In genomic region chr2:121282800-121283382, GRCh38 we compare ENCODE assay signal across 20 cellular contexts. TPM values are rescaled to one million over a fixed set of nuclear protein-coding genes. Genes with fewer than 3 reads are reported as not detected.
DNase-seq lines count a peak whose midpoint lies in the region; ATAC-seq, FAIRE-seq and TF ChIP-seq lines count a peak whose summit lies in the region.
"Had no signal": no experiment of that assay in that cellular context is flagged by ENCODE, and none has a peak within 500 bp of the region (broad histone marks: within the 10 kb centered on the region; RNA-seq: fewer than 3 reads in every experiment).

No MANE protein-coding gene starts in this region.

- H4K8ac ChIP-seq in mesenchymal stem cell (ENCODE audit: low read length): no peak overlapping the region

- H3K9ac ChIP-seq in mesenchymal stem cell (ENCODE audit: low read length): no peak overlapping the region

- no peak overlapping the region for H2AK5ac ChIP-seq in mesenchymal stem cell (ENCODE audit: low read length, severe bottlenecking)

- no peak overlapping the region for H3K4ac ChIP-seq in mesenchymal stem cell (ENCODE audit: low read depth in 1 of 2, low read length in 2 of 2)

- no peaks in the 10 kb centered on the region for H3K36me3 ChIP-seq in body of pancreas (replicated peaks in 1 of 2; ENCODE audit: insufficient read depth in 1 of 2, low read depth in 2 of 2)
- no peaks in the 10 kb centered on the region for H3K36me3 ChIP-seq in small intestine (ENCODE audit: control insufficient read depth in 2 of 2, insufficient read depth in 2 of 2, low read length in 2 of 2)
- no peaks in the 10 kb centered on the region for H3K36me3 ChIP-seq in mesenchymal stem cell (ENCODE audit: control insufficient read depth in 1 of 2, insufficient read depth in 2 of 2, low read depth in 1 of 2, low read length in 2 of 2)
- H3K36me3 ChIP-seq: BE2C, Peyer's patch had no signal

- TF ChIP-seq POLR2A in body of pancreas (IDR thresholded peaks at IDR 0.05): peak in 1 of 3 donors; percentile 7

- peaks cover 5 to 24% (median 14%) of the 10 kb centered on the region in 3 donors for H3K4me1 Mint-ChIP-seq in IgD-negative memory B cell

- H3K4me3 Mint-ChIP-seq in IgD-negative memory B cell: peak overlapping the region in 3 of 4 donors; percentile 3 to 26 (median 21)

- peaks cover 46% of the 10 kb centered on the region for H3K4me1 ChIP-seq in body of pancreas
- no peaks in the 10 kb centered on the region for H3K4me1 ChIP-seq in small intestine (ENCODE audit: control insufficient read depth in 2 of 2, insufficient read depth in 1 of 2, low read depth in 1 of 2, low read length in 1 of 2)
- peaks cover 12% of the 10 kb centered on the region for H3K4me1 ChIP-seq in mesenchymal stem cell (ENCODE audit: control insufficient read depth, insufficient read depth, low read depth, low read length)
- H3K4me1 ChIP-seq: BE2C had no signal

- no peak overlapping the region for H2BK12ac ChIP-seq in mesenchymal stem cell (ENCODE audit: low read length in 2 of 2)

- TF ChIP-seq CTCF in body of pancreas (IDR thresholded peaks at IDR 0.05): no peak

- DNase-seq in body of pancreas: peak; percentile 28 to 64 (median 58)
- peak; percentile 70 to 78 for DNase-seq in left colon
- DNase-seq in small intestine: peak; percentile 36
- DNase-seq in HCEC 1CT: no peak
- no peak for DNase-seq in mesenchymal stem cell
- no peak for DNase-seq in NCI-H82 treated with DMSO at 0.1 percent for 48 hours (lab: John Stamatoyannopoulos, UW; ENCODE audit: unreplicated experiment)
- DNase-seq: activated CD4-positive, alpha-beta T cell treated with anti-CD3 and anti-CD28 coated beads, Interleukin-2, amount 50 U/mL, for 48 hours; activated naive CD8-positive, alpha-beta T cell treated with anti-CD3 and anti-CD28 coated beads, Interleukin-2, amount 50 U/mL, for 24 hours; activated T-cell treated with anti-CD3 and anti-CD28 coated beads, Interleukin-2, amount 50 U/mL, for 48 hours; BE2C; DMS 273 treated with DMSO at 0.1 percent for 48 hours; immature natural killer cell; NCI-H510A treated with DMSO at 0.1 percent for 48 hours had no signal

- H3K4me2 ChIP-seq in mesenchymal stem cell (ENCODE audit: low read length, poor library complexity, severe bottlenecking): no peak overlapping the region

- H3K9me3 Mint-ChIP-seq in IgD-negative memory B cell: peaks cover 0 to 1% (median 0%) of the 10 kb centered on the region in 3 donors
- H3K9me3 Mint-ChIP-seq: activated naive CD8-positive, alpha-beta T cell treated with anti-CD3 and anti-CD28 coated beads, Interleukin-2, amount 50 U/mL, for 24 hours; central memory CD8-positive, alpha-beta T cell had no signal

- peaks cover 2% of the 10 kb centered on the region for H3K36me3 Mint-ChIP-seq in IgD-negative memory B cell
- H3K36me3 Mint-ChIP-seq: immature natural killer cell had no signal

- no peaks in the 10 kb centered on the region for H3K27me3 ChIP-seq in body of pancreas
- H3K27me3 ChIP-seq in small intestine (ENCODE audit: control insufficient read depth in 2 of 2, insufficient read depth in 2 of 2, low read length in 2 of 2): peaks cover 10 to 25% of the 10 kb centered on the region in 2 donors
- H3K27me3 ChIP-seq in mesenchymal stem cell (ENCODE audit: control insufficient read depth in 1 of 2, insufficient read depth in 1 of 2, low read length in 2 of 2): peaks cover 59% of the 10 kb centered on the region in 2 experiments
- H3K27me3 ChIP-seq: Peyer's patch had no signal

- no peak overlapping the region for H3K14ac ChIP-seq in mesenchymal stem cell (ENCODE audit: low read length in 2 of 2)

- H2BK5ac ChIP-seq in mesenchymal stem cell (ENCODE audit: low read depth, low read length, poor library complexity, severe bottlenecking): no peak overlapping the region

- H3K27ac ChIP-seq in body of pancreas (peak overlapping the region in 3 of 4 donors; percentile 8 to 36 (median 13)), small intestine (ENCODE audit: low read depth in 1 of 2, low read length in 1 of 2) (no peak overlapping the region), mesenchymal stem cell (ENCODE audit: low read length, poor library complexity, severe bottlenecking) (no peak overlapping the region)

- no peak overlapping the region for H2BK120ac ChIP-seq in mesenchymal stem cell (ENCODE audit: low read depth, low read length)

- H3K27ac Mint-ChIP-seq in IgD-negative memory B cell: no peak overlapping the region
- H3K27ac Mint-ChIP-seq: activated naive CD8-positive, alpha-beta T cell treated with anti-CD3 and anti-CD28 coated beads, Interleukin-2, amount 50 U/mL, for 24 hours; immature natural killer cell; progenitor cell of endocrine pancreas had no signal

- H3K4me3 ChIP-seq in body of pancreas (no peak overlapping the region), small intestine (ENCODE audit: low read depth in 1 of 2, low read length in 2 of 2) (peak overlapping the region in 1 of 2 donors; percentile 11), mesenchymal stem cell (ENCODE audit: insufficient read depth in 1 of 2, low read depth in 1 of 2, low read length in 2 of 2) (no peak overlapping the region)

- no peak for FAIRE-seq in small intestine (lab: Jason Lieb, UNC)
- FAIRE-seq: GM19239 had no signal

- H3K27me3 Mint-ChIP-seq in IgD-negative memory B cell: peaks cover 45% of the 10 kb centered on the region

- no peak overlapping the region for H3K23ac ChIP-seq in mesenchymal stem cell (ENCODE audit: low read length in 2 of 2)

- WGBS in body of pancreas, 2 donors: 33 to 40% methylated on average over 13 of the region's 13 CpGs
- WGBS in small intestine, 3 donors: 17 to 65% (median 36%) methylated on average over 13 of the region's 13 CpGs
- 81% methylated on average over 13 of the region's 13 CpGs for WGBS in mesenchymal stem cell

- H4K91ac ChIP-seq in mesenchymal stem cell (ENCODE audit: low read length): no peak overlapping the region

- H2BK15ac ChIP-seq in mesenchymal stem cell (ENCODE audit: low read depth, poor library complexity, severe bottlenecking): no peak overlapping the region

- no peak overlapping the region for H3K18ac ChIP-seq in mesenchymal stem cell (ENCODE audit: low read depth in 1 of 2, low read length in 2 of 2)

- H3K9me3 ChIP-seq in body of pancreas (no peaks in the 10 kb centered on the region), small intestine (ENCODE audit: control insufficient read depth, low read depth) (no peaks in the 10 kb centered on the region), mesenchymal stem cell (ENCODE audit: control insufficient read depth, low read length) (no peaks in the 10 kb centered on the region)
- H3K9me3 ChIP-seq: BE2C, Peyer's patch had no signal

- H2AFZ ChIP-seq in mesenchymal stem cell (ENCODE audit: low read depth, low read length): no peak overlapping the region

- intact Hi-C loops in body of pancreas (cut with DNase I) (no loop called here), left colon (cut with DNase I, micrococcal nuclease) (no loop called here)

- no peaks in the 10 kb centered on the region for H3K79me1 ChIP-seq in mesenchymal stem cell (replicated peaks; ENCODE audit: low read length, poor library complexity, severe bottlenecking)

- ATAC-seq in body of pancreas (peak; percentile 54), left colon (peak; percentile 59)
- ATAC-seq: activated naive CD8-positive, alpha-beta T cell treated with anti-CD3 and anti-CD28 coated beads, Interleukin-2, amount 50 U/mL, for 24 hours had no signal

RNA-seq across cellular contexts. Expression of gene TFCP2L1, which starts 2.1 kb away (rescaled TPM):
- polyA plus RNA-seq in IgD-negative memory B cell (0.25 TPM), small intestine (under 1 TPM; under 0.01 to 0.51 (median 0.22) TPM)
- total RNA-seq in body of pancreas (1 to 10 TPM; 4.6 to 8.3 TPM), left colon (100 to 1,000 TPM; 106 to 149 TPM)
- polyA plus RNA-seq in mesenchymal stem cell (2013, experiment 1 of 2): not detected
- not detected for polyA plus RNA-seq in mesenchymal stem cell (2013, experiment 2 of 2)
- total RNA-seq: glomerular endothelial cell, myocyte had no signal

Comparison
In these comparisons a context has a peak if more than half of its experiments do, and no peak if none do; other contexts are left out.
1. DNase-seq: peak in body of pancreas (4 of 4), left colon (2 of 2) and small intestine (single experiment); none in HCEC 1CT (single experiment), mesenchymal stem cell (single experiment) and NCI-H82 treated with DMSO at 0.1 percent for 48 hours (single experiment).
2. H3K27ac ChIP-seq: peak in body of pancreas (3 of 4); none in small intestine (0 of 2) and mesenchymal stem cell (single experiment).
3. RNA of gene TFCP2L1, which starts 2.1 kb away (total RNA-seq): 106 to 149 TPM in left colon; 4.6 to 8.3 TPM in body of pancreas; every median in the first group is over 10 times any median in the second.